ENCODE assay signal across 8 cellular contexts in the genomic region with DNA sequence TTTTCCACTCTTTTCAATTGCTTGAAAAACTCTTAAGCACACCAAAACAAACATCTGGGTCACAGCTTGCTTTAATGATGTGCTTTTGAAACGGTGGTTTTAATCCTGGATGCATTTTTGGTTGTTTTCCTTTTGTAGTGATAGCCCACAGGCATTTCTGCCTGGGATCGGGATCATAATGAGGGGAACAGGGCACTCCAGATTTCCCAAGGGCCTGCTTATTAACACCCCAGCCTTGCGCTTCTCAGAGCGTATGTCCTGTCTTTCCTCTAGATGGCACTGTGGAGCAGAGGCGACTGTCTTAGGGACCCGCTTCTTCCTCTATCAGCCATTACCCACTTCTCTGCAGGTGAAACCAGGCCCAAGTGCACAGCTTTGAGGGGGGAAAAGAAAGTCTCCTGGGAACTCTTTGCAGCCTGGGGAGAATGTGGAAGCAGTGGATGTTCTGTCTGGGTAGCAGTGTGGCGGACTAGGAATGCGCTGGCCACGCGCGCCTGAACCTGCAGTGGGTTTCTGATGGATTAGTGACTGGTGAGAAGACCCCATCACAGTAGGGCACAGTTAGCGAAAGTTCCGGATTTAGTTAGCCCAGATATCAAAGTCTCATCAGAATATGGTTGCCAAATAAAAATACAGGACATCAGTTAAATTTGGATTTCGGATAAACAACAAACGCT.
DNase-seq lines count a peak whose midpoint lies in the region; ATAC-seq and TF ChIP-seq lines count a peak whose summit lies in the region.

No MANE protein-coding gene starts in this region.

- H3K4me1 ChIP-seq in HAP-1 (no peaks in the 10 kb centered on the region), Loucy (ENCODE audit: insufficient read depth, low read length, poor library complexity, severe bottlenecking) (no peaks in the 10 kb centered on the region)

- H3K79me2 ChIP-seq in Loucy (ENCODE audit: insufficient read depth, low read length), result no peaks in the 10 kb centered on the region

- no peak overlapping the region for H3K4me2 ChIP-seq in Loucy (ENCODE audit: low read depth, low read length, poor library complexity, severe bottlenecking)

- H3K27ac Mint-ChIP-seq in activated naive CD8-positive, alpha-beta T cell treated with anti-CD3 and anti-CD28 coated beads for 36 hours, result no peak overlapping the region

- intact Hi-C loops in left cardiac atrium (cut with DNase I), result loop anchor here in 1 of 2 donors (10.0 kb wide), 1 partner anchor 187 kb away; a partner anchor contains a TSS
- intact Hi-C loops in sciatic nerve (cut with DNase I), result no loop called here

- H3K4me3 Mint-ChIP-seq in activated naive CD8-positive, alpha-beta T cell treated with anti-CD3 and anti-CD28 coated beads for 36 hours, result no peak overlapping the region

- H3K9me3 Mint-ChIP-seq in activated naive CD8-positive, alpha-beta T cell treated with anti-CD3 and anti-CD28 coated beads for 36 hours, result no peaks in the 10 kb centered on the region

- no peaks in the 10 kb centered on the region for H3K9me2 ChIP-seq in Loucy (replicated peaks; ENCODE audit: low read depth, low read length)

- in situ Hi-C loops in HAP-1 (cut with MboI; ENCODE audit: low sequenced_read_pairs), result loop anchor here (10.0 kb wide), 1 partner anchor 287 kb away; no protein-coding TSS in a partner anchor

- H3K4me3 ChIP-seq in HAP-1 (no peak overlapping the region), Loucy (ENCODE audit: low read length, poor library complexity, severe bottlenecking) (no peak overlapping the region)

- H4K20me1 ChIP-seq in Loucy (ENCODE audit: insufficient read depth, low read length, poor library complexity, severe bottlenecking), result no peaks in the 10 kb centered on the region

- H3K9ac ChIP-seq in Loucy (ENCODE audit: low read depth, low read length, poor library complexity, severe bottlenecking), result no peak overlapping the region

- ATAC-seq in SK-N-SH treated with all-trans-retinoic acid at 6 μM for 48 hours (peak; percentile 92), left cardiac atrium (peak; percentile 90 to 91), sciatic nerve (peak; percentile 93)

- peak; percentile 74 to 83 for DNase-seq in HAP-1 (ENCODE audit: low spot score in 2 of 2)
- DNase-seq in activated naive CD8-positive, alpha-beta T cell treated with anti-CD3 and anti-CD28 coated beads for 36 hours, result peak; percentile 53
- peak; percentile 50 for DNase-seq in left cardiac atrium
- peak; percentile 81 for DNase-seq in sciatic nerve (ENCODE audit: low spot score)
- DNase-seq in 8988T, result no peak

- H3F3A ChIP-seq in Loucy (ENCODE audit: low read depth), result no peaks in the 10 kb centered on the region

- 0 out of 2 replicates have a peak overlapping the region, but pooled peaks have one; percentile 38 for H2AFZ ChIP-seq in Loucy (ENCODE audit: low read length)

- H3K36me3 ChIP-seq in HAP-1 (replicated peaks) (no peaks in the 10 kb centered on the region), Loucy (ENCODE audit: insufficient read depth, low read length) (no peaks in the 10 kb centered on the region)

- H3K36me3 Mint-ChIP-seq in activated naive CD8-positive, alpha-beta T cell treated with anti-CD3 and anti-CD28 coated beads for 36 hours, result peaks cover 2% of the 10 kb centered on the region

- TF ChIP-seq CTCF in GM12873 (IDR thresholded peaks at IDR 0.05; ENCODE audit: insufficient read depth, low read depth, low read length, missing control alignments), result peak; percentile 92
- TF ChIP-seq CTCF in Loucy (conservative IDR thresholded peaks at IDR 0.05; ENCODE audit: low read length), result peak; percentile 87

- H3K9me3 ChIP-seq in HAP-1, result no peaks in the 10 kb centered on the region
- H3K9me3 ChIP-seq in Loucy (ENCODE audit: insufficient read depth, low read depth, low read length), result no peaks in the 10 kb centered on the region

- H3K4me1 Mint-ChIP-seq in activated naive CD8-positive, alpha-beta T cell treated with anti-CD3 and anti-CD28 coated beads for 36 hours, result peaks cover 13% of the 10 kb centered on the region

- H3K27me3 ChIP-seq in HAP-1 (ENCODE audit: low read depth) (no peaks in the 10 kb centered on the region), Loucy (ENCODE audit: insufficient read depth, low read length, poor library complexity, severe bottlenecking) (no peaks in the 10 kb centered on the region)

- H3K27me3 Mint-ChIP-seq in activated naive CD8-positive, alpha-beta T cell treated with anti-CD3 and anti-CD28 coated beads for 36 hours, result peaks cover 3% of the 10 kb centered on the region

TF ChIP-seq in SK-N-SH treated with all-trans-retinoic acid at 6 μM for 48 hours, 23 proteins besides CTCF, POLR2A, EP300 and RAD21:
- no peak for TF ChIP-seq ARNTL (CRISPR knock-in tag; IDR thresholded peaks at IDR 0.05; ENCODE audit: borderline replicate concordance, low read depth)
- TF ChIP-seq, protein P1, sequence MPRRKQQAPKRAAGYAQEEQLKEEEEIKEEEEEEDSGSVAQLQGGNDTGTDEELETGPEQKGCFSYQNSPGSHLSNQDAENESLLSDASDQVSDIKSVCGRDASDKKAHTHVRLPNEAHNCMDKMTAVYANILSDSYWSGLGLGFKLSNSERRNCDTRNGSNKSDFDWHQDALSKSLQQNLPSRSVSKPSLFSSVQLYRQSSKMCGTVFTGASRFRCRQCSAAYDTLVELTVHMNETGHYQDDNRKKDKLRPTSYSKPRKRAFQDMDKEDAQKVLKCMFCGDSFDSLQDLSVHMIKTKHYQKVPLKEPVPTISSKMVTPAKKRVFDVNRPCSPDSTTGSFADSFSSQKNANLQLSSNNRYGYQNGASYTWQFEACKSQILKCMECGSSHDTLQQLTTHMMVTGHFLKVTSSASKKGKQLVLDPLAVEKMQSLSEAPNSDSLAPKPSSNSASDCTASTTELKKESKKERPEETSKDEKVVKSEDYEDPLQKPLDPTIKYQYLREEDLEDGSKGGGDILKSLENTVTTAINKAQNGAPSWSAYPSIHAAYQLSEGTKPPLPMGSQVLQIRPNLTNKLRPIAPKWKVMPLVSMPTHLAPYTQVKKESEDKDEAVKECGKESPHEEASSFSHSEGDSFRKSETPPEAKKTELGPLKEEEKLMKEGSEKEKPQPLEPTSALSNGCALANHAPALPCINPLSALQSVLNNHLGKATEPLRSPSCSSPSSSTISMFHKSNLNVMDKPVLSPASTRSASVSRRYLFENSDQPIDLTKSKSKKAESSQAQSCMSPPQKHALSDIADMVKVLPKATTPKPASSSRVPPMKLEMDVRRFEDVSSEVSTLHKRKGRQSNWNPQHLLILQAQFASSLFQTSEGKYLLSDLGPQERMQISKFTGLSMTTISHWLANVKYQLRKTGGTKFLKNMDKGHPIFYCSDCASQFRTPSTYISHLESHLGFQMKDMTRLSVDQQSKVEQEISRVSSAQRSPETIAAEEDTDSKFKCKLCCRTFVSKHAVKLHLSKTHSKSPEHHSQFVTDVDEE (CRISPR knock-in tag; IDR thresholded peaks at IDR 0.05), result peak; percentile 49; the same call in 1 of the 2 replicates
